21 cellular contexts compared by ENCODE assay signal in the genomic region with DNA sequence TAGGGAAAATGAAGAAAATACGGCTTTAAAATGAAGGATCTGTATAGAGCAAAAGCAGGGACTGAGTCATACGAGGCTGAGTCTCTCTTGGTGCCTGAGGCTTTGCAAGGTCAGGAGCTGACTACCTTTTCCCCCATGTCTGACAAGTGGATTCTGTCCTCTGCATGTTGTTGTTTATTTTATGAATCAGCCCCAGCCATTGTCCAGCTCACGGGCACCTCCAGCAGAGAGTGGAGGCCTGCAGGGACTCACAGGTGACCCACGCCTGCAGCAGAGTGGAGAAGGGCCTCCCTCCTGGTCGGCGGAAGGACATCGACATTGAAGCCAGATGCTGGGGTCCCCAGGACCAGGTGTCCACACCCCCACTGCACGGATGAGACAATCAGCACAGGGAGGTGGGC.
DNase-seq lines count a peak whose midpoint lies in the region; ATAC-seq and TF ChIP-seq lines count a peak whose summit lies in the region.
"Had no signal": no experiment of that assay in that cellular context is flagged by ENCODE, and none has a peak within 500 bp of the region (broad histone marks: within the 10 kb centered on the region; RNA-seq: fewer than 3 reads in every experiment).

No MANE protein-coding gene starts in this region.

- peak; percentile 82 for ATAC-seq in Panc1
- peak; percentile 93 for ATAC-seq in foreskin keratinocyte
- ATAC-seq in effector memory CD8-positive, alpha-beta T cell (replicated peaks): no peak
- ATAC-seq in HG03442 (IDR thresholded peaks at IDR 0.05; ENCODE audit: unreplicated experiment): no peak
- no peak for ATAC-seq in stimulated activated naive CD8-positive, alpha-beta T cell treated with anti-CD3 and anti-CD28 coated beads, Interleukin-15, Interleukin-2, amounts not matched to agents 100 U/mL and 50 U/mL, for 24 hours
- ATAC-seq: right cardiac atrium; stimulated activated effector memory CD8-positive, alpha-beta T cell treated with anti-CD3 and anti-CD28 coated beads, Interleukin-12 subunit alpha, Interleukin-12 subunit beta, amount 100 ng/mL, for 72 hours had no signal

- peak; percentile 18 for DNase-seq in ELR (ENCODE audit: low read depth)
- DNase-seq in Panc1 (ENCODE audit: low read depth, low spot score): no peak
- DNase-seq in foreskin keratinocyte: peak; percentile 53 to 72
- DNase-seq in smooth muscle cell (lab: John Stamatoyannopoulos, UW; ENCODE audit: unreplicated experiment): no peak
- no peak for DNase-seq in effector memory CD8-positive, alpha-beta T cell
- DNase-seq in OCI-LY7 (ENCODE audit: low spot score): no peak
- no peak for DNase-seq in stimulated activated naive CD8-positive, alpha-beta T cell treated with anti-CD3 and anti-CD28 coated beads, Interleukin-15, Interleukin-2, amounts not matched to agents 100 U/mL and 50 U/mL, for 24 hours
- DNase-seq: activated CD4-positive, alpha-beta T cell treated with anti-CD3 and anti-CD28 coated beads, Interleukin-2, amount 50 U/mL, for 4 hours; activated CD8-positive, alpha-beta memory T cell treated with anti-CD3 and anti-CD28 coated beads, Interleukin-2, amount 50 U/mL, for 48 hours; activated effector memory CD4-positive, alpha-beta T cell treated with anti-CD3 and anti-CD28 coated beads, Interleukin-2, amount 50 U/mL, for 16 hours; CD4-positive, alpha-beta memory T cell; DMS79 treated with DMSO at 0.1 percent for 48 hours; NCI-H1417; NCI-H526 treated with DMSO at 0.1 percent for 48 hours; SIG-M5; thyroid gland had no signal

- no peaks in the 10 kb centered on the region for H3K9me3 Mint-ChIP-seq in effector memory CD8-positive, alpha-beta T cell
- H3K9me3 Mint-ChIP-seq: CD4-positive, alpha-beta memory T cell; stimulated activated effector memory CD8-positive, alpha-beta T cell treated with anti-CD3 and anti-CD28 coated beads, Interleukin-12 subunit alpha, Interleukin-12 subunit beta, amount 100 ng/mL, for 72 hours; T-helper 1 cell treated with Interleukin-12 subunit alpha and Interleukin-12 subunit beta and Interleukin-4 antibody, amounts not matched to agents 30 μg/mL and 1 μg/mL, for 36 hours had no signal

- H3K4me3 ChIP-seq in Panc1 (ENCODE audit: low read depth in 2 of 2, low read length in 2 of 2) (no peak overlapping the region), smooth muscle cell (no peak overlapping the region), OCI-LY7 (ENCODE audit: low read depth, low read length, poor library complexity, severe bottlenecking) (no peak overlapping the region)
- H3K4me3 ChIP-seq: lung, thyroid gland had no signal

- in situ Hi-C loops in Panc1 (cut with HindIII; ENCODE audit: low pct_unique_long_range_greater_than_20kb, low sequenced_read_pairs): no loop called here

- H4K20me1 ChIP-seq in smooth muscle cell (ENCODE audit: low read depth) (no peaks in the 10 kb centered on the region), OCI-LY7 (ENCODE audit: insufficient read depth, low read length) (no peaks in the 10 kb centered on the region)

- CTCF ChIA-PET in Panc1 (lab: Charles Lee): no interaction called here
- CTCF ChIA-PET in OCI-LY7 (lab: Charles Lee; ENCODE audit: unreplicated experiment): no interaction called here

- no peak overlapping the region for H3K27ac Mint-ChIP-seq in effector memory CD8-positive, alpha-beta T cell
- H3K27ac Mint-ChIP-seq: stimulated activated effector memory CD8-positive, alpha-beta T cell treated with anti-CD3 and anti-CD28 coated beads, Interleukin-12 subunit alpha, Interleukin-12 subunit beta, amount 100 ng/mL, for 72 hours; T-helper 1 cell treated with Interleukin-12 subunit alpha and Interleukin-12 subunit beta and Interleukin-4 antibody, amounts not matched to agents 30 μg/mL and 1 μg/mL, for 36 hours had no signal

- POLR2A ChIA-PET in Panc1 (lab: Charles Lee): no interaction called here
- POLR2A ChIA-PET in OCI-LY7 (lab: Charles Lee): no interaction called here

- H3K36me3 ChIP-seq in Panc1 (ENCODE audit: control insufficient read depth, insufficient read depth, low read length) (no peaks in the 10 kb centered on the region), smooth muscle cell (ENCODE audit: low read depth) (no peaks in the 10 kb centered on the region), OCI-LY7 (ENCODE audit: insufficient read depth, low read length) (no peaks in the 10 kb centered on the region)
- H3K36me3 ChIP-seq: thyroid gland had no signal

- H3K4me2 ChIP-seq in smooth muscle cell: peak overlapping the region; percentile 37
- no peak overlapping the region for H3K4me2 ChIP-seq in OCI-LY7 (ENCODE audit: low read length)

- H3F3A ChIP-seq in smooth muscle cell (ENCODE audit: low read depth): no peaks in the 10 kb centered on the region

- peaks cover 7 to 8% of the 10 kb centered on the region in 2 donors for H3K4me1 Mint-ChIP-seq in effector memory CD8-positive, alpha-beta T cell (ENCODE audit: low read depth in 2 of 2)
- H3K4me1 Mint-ChIP-seq: stimulated activated effector memory CD8-positive, alpha-beta T cell treated with anti-CD3 and anti-CD28 coated beads, Interleukin-12 subunit alpha, Interleukin-12 subunit beta, amount 100 ng/mL, for 72 hours had no signal

- no peak overlapping the region for H3K9ac ChIP-seq in smooth muscle cell (ENCODE audit: low read depth)

- TF ChIP-seq CTCF in Panc1 (IDR thresholded peaks at IDR 0.05): no peak
- TF ChIP-seq CTCF in foreskin keratinocyte (conservative IDR thresholded peaks at IDR 0.05): peak; percentile 6
- TF ChIP-seq CTCF in smooth muscle cell (IDR thresholded peaks at IDR 0.05; ENCODE audit: borderline replicate concordance, insufficient read depth, poor library complexity, severe bottlenecking): no peak
- no peak for TF ChIP-seq CTCF in OCI-LY7 (conservative IDR thresholded peaks at IDR 0.05; ENCODE audit: low read length)

- no peaks in the 10 kb centered on the region for H3K9me3 ChIP-seq in Panc1 (ENCODE audit: control insufficient read depth, insufficient read depth, low read depth, low read length)
- no peaks in the 10 kb centered on the region for H3K9me3 ChIP-seq in smooth muscle cell (replicated peaks; ENCODE audit: low read depth)
- no peaks in the 10 kb centered on the region for H3K9me3 ChIP-seq in OCI-LY7 (ENCODE audit: low read length)
- H3K9me3 ChIP-seq: thyroid gland had no signal

- no TSS peak for BruUV-seq in Panc1 (replicated peaks; lab: Mats Ljungman, UMichigan)
- BruUV-seq in OCI-LY7 (replicated peaks; lab: Mats Ljungman, UMichigan): no TSS peak

- H3K36me3 Mint-ChIP-seq in effector memory CD8-positive, alpha-beta T cell (ENCODE audit: insufficient read depth): no peaks in the 10 kb centered on the region
- H3K36me3 Mint-ChIP-seq: CD4-positive, alpha-beta memory T cell; stimulated activated effector memory CD8-positive, alpha-beta T cell treated with anti-CD3 and anti-CD28 coated beads, Interleukin-12 subunit alpha, Interleukin-12 subunit beta, amount 100 ng/mL, for 72 hours had no signal

- H3K27ac ChIP-seq in Panc1 (ENCODE audit: low read length) (no peak overlapping the region), foreskin keratinocyte (peak overlapping the region; percentile 13), smooth muscle cell (ENCODE audit: low read depth) (peak overlapping the region; percentile 66), OCI-LY7 (ENCODE audit: low read depth, low read length, poor library complexity, severe bottlenecking) (no peak overlapping the region)
- H3K27ac ChIP-seq: thyroid gland had no signal

- H3K79me2 ChIP-seq in smooth muscle cell (ENCODE audit: low read depth) (no peaks in the 10 kb centered on the region), OCI-LY7 (ENCODE audit: insufficient read depth, low read depth, low read length) (no peaks in the 10 kb centered on the region)

- peaks cover 25 to 75% of the 10 kb centered on the region in 2 donors for H3K27me3 Mint-ChIP-seq in effector memory CD8-positive, alpha-beta T cell

- intact Hi-C loops in Panc1 (cut with micrococcal nuclease; ENCODE audit: unreplicated experiment) (no loop called here), OCI-LY7 (cut with micrococcal nuclease; ENCODE audit: unreplicated experiment) (no loop called here)

- H3K9me2 ChIP-seq in OCI-LY7 (ENCODE audit: insufficient read depth, low read length): no peaks in the 10 kb centered on the region

- H3K27me3 ChIP-seq in Panc1 (ENCODE audit: control insufficient read depth, insufficient read depth, low read length) (no peaks in the 10 kb centered on the region; the same call in 1 of the 2 replicates), foreskin keratinocyte (peaks cover 4% of the 10 kb centered on the region), smooth muscle cell (ENCODE audit: low read depth) (peaks cover 7% of the 10 kb centered on the region)
- H3K27me3 ChIP-seq: thyroid gland had no signal

- no peak overlapping the region for H3K4me3 Mint-ChIP-seq in effector memory CD8-positive, alpha-beta T cell
- H3K4me3 Mint-ChIP-seq: CD4-positive, alpha-beta memory T cell; stimulated activated effector memory CD8-positive, alpha-beta T cell treated with anti-CD3 and anti-CD28 coated beads, Interleukin-12 subunit alpha, Interleukin-12 subunit beta, amount 100 ng/mL, for 72 hours; T-helper 1 cell treated with Interleukin-12 subunit alpha and Interleukin-12 subunit beta and Interleukin-4 antibody, amounts not matched to agents 30 μg/mL and 1 μg/mL, for 36 hours had no signal

- H3K4me1 ChIP-seq in Panc1 (ENCODE audit: control insufficient read depth, insufficient read depth, low read length): no peaks in the 10 kb centered on the region
- H3K4me1 ChIP-seq in foreskin keratinocyte: no peaks in the 10 kb centered on the region
- peaks cover 18% of the 10 kb centered on the region for H3K4me1 ChIP-seq in smooth muscle cell (ENCODE audit: low read depth)
- H3K4me1 ChIP-seq in OCI-LY7 (ENCODE audit: insufficient read depth, low read length, poor library complexity, severe bottlenecking): no peaks in the 10 kb centered on the region
- H3K4me1 ChIP-seq: thyroid gland had no signal

- no peak overlapping the region for H2AFZ ChIP-seq in smooth muscle cell (ENCODE audit: low read depth)
- no peak overlapping the region for H2AFZ ChIP-seq in OCI-LY7 (ENCODE audit: low read length)

- WGBS in smooth muscle cell (ENCODE audit: low lambda C conversion rate): 80% methylated on average over 8 of the region's 8 CpGs

Comparison
In these comparisons a context has a peak if more than half of its experiments do, and no peak if none do; other contexts are left out.
1. DNase-seq: peak in ELR (single experiment) and foreskin keratinocyte (2 of 2); none in Panc1 (single experiment), smooth muscle cell (single experiment), effector memory CD8-positive, alpha-beta T cell (0 of 3), OCI-LY7 (single experiment) and stimulated activated naive CD8-positive, alpha-beta T cell treated with anti-CD3 and anti-CD28 coated beads, Interleukin-15, Interleukin-2, amounts not matched to agents 100 U/mL and 50 U/mL, for 24 hours (single experiment).
2. ATAC-seq: peak in Panc1 (single experiment) and foreskin keratinocyte (single experiment); none in effector memory CD8-positive, alpha-beta T cell (single experiment), HG03442 (single experiment) and stimulated activated naive CD8-positive, alpha-beta T cell treated with anti-CD3 and anti-CD28 coated beads, Interleukin-15, Interleukin-2, amounts not matched to agents 100 U/mL and 50 U/mL, for 24 hours (single experiment).
3. H3K27ac ChIP-seq: peak in foreskin keratinocyte (single experiment) and smooth muscle cell (single experiment); none in Panc1 (single experiment) and OCI-LY7 (single experiment).